20 cellular contexts compared by ENCODE assay signal in the genomic region with DNA sequence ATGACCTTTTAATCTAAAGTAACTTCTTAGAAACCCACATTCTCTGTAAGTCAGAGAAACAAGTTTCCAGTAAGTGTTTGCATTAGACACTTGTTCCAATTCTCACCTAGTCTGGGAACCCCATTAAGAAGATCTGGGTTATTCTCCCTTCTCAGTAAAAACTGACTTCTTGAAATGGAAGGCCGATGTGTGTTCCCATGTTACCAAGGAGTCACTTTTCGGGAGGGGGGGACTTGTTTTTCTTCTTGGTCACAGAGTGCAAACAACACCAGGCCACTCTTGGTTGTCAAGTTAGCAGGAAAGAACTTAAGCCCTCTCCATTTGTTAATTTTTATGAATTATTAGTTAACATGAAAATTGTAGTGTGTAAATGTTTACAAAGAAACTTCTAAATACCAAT.
"Had no signal": no experiment of that assay in that cellular context is flagged by ENCODE, and none has a peak within 500 bp of the region (broad histone marks: within the 10 kb centered on the region; RNA-seq: fewer than 3 reads in every experiment).

No MANE protein-coding gene starts in this region.

- H3K27ac Mint-ChIP-seq: activated CD8-positive, alpha-beta T cell treated with anti-CD3 and anti-CD28 coated beads for 36 hours; activated T-helper 17 cell treated with anti-CD3 and anti-CD28 coated beads, Interleukin-2, amount 50 U/mL, for 72 hours; stimulated activated naive CD8-positive, alpha-beta T cell treated with anti-CD3 and anti-CD28 coated beads, Interleukin-15, Interleukin-2, amounts not matched to agents 100 ng/mL and 50 ng/mL, for 24 hours; T-cell had no signal

- H3K9me3 Mint-ChIP-seq: activated B cell treated with CpG ODN at 0.5 μM for 24 hours; activated CD8-positive, alpha-beta T cell treated with anti-CD3 and anti-CD28 coated beads for 36 hours; activated T-cell treated with anti-CD3 and anti-CD28 coated beads, Interleukin-2, amount 50 U/mL, for 4 hours; activated T-helper 17 cell treated with anti-CD3 and anti-CD28 coated beads, Interleukin-2, amount 50 U/mL, for 72 hours; mesothelial cell of epicardium; naive thymus-derived CD8-positive, alpha-beta T cell; stimulated activated effector memory CD8-positive, alpha-beta T cell treated with anti-CD3 and anti-CD28 coated beads, Interleukin-12 subunit alpha, Interleukin-12 subunit beta, amount 100 ng/mL, for 72 hours; stimulated activated naive CD8-positive, alpha-beta T cell treated with anti-CD3 and anti-CD28 coated beads, Interleukin-15, Interleukin-2, amounts not matched to agents 100 ng/mL and 50 ng/mL, for 24 hours; T-cell had no signal

- H3K36me3 Mint-ChIP-seq: mesothelial cell of epicardium; stimulated activated effector memory CD8-positive, alpha-beta T cell treated with anti-CD3 and anti-CD28 coated beads, Interleukin-12 subunit alpha, Interleukin-12 subunit beta, amount 100 ng/mL, for 72 hours had no signal

- H3K4me3 Mint-ChIP-seq: activated B cell treated with CpG ODN at 0.5 μM for 24 hours; activated CD8-positive, alpha-beta T cell treated with anti-CD3 and anti-CD28 coated beads for 36 hours; activated T-cell treated with anti-CD3 and anti-CD28 coated beads, Interleukin-2, amount 50 U/mL, for 4 hours; activated T-helper 17 cell treated with anti-CD3 and anti-CD28 coated beads, Interleukin-2, amount 50 U/mL, for 72 hours; mesothelial cell of epicardium; naive thymus-derived CD8-positive, alpha-beta T cell; stimulated activated effector memory CD8-positive, alpha-beta T cell treated with anti-CD3 and anti-CD28 coated beads, Interleukin-12 subunit alpha, Interleukin-12 subunit beta, amount 100 ng/mL, for 72 hours; stimulated activated naive CD8-positive, alpha-beta T cell treated with anti-CD3 and anti-CD28 coated beads, Interleukin-15, Interleukin-2, amounts not matched to agents 100 ng/mL and 50 ng/mL, for 24 hours; T-cell had no signal

- H3K36me3 ChIP-seq: colonic mucosa, gastrocnemius medialis, sigmoid colon had no signal

- H3K27me3 ChIP-seq: colonic mucosa, gastrocnemius medialis, sigmoid colon had no signal

- DNase-seq: activated B cell treated with CpG ODN at 0.5 μM for 24 hours; activated CD4-positive, alpha-beta T cell treated with anti-CD3 and anti-CD28 coated beads, Interleukin-2, amount 50 U/mL, for 1 hour; activated CD8-positive, alpha-beta T cell treated with anti-CD3 and anti-CD28 coated beads for 36 hours; activated gamma-delta T cell treated with Interleukin-2 at 50 U/mL for 16 hours; activated naive CD4-positive, alpha-beta T cell treated with anti-CD3 and anti-CD28 coated beads, Interleukin-2, amount 50 U/mL, for 16 hours; activated T-cell treated with anti-CD3 and anti-CD28 coated beads, Interleukin-2, amount 50 U/mL, for 4 hours; colonic mucosa; effector CD8-positive, alpha-beta T cell; gastrocnemius medialis; glutamatergic neuron; naive thymus-derived CD8-positive, alpha-beta T cell; sigmoid colon; small intestine; stimulated activated CD4-positive, alpha-beta T cell treated with anti-CD3 and anti-CD28 coated beads, Interleukin-4, amount 100 ng/mL, for 24 hours; substantia nigra; T-cell had no signal

- H3K27me3 Mint-ChIP-seq: activated B cell treated with CpG ODN at 0.5 μM for 24 hours; activated CD8-positive, alpha-beta T cell treated with anti-CD3 and anti-CD28 coated beads for 36 hours; activated T-helper 17 cell treated with anti-CD3 and anti-CD28 coated beads, Interleukin-2, amount 50 U/mL, for 72 hours; naive thymus-derived CD8-positive, alpha-beta T cell; stimulated activated naive CD8-positive, alpha-beta T cell treated with anti-CD3 and anti-CD28 coated beads, Interleukin-15, Interleukin-2, amounts not matched to agents 100 ng/mL and 50 ng/mL, for 24 hours; T-cell had no signal

- H3K9me3 ChIP-seq: colonic mucosa, gastrocnemius medialis, sigmoid colon had no signal

- ATAC-seq: activated CD8-positive, alpha-beta T cell treated with anti-CD3 and anti-CD28 coated beads for 36 hours; activated T-cell treated with anti-CD3 and anti-CD28 coated beads, Interleukin-2, amount 50 U/mL, for 4 hours; activated T-helper 17 cell treated with anti-CD3 and anti-CD28 coated beads, Interleukin-2, amount 50 U/mL, for 72 hours; gastrocnemius medialis; naive thymus-derived CD8-positive, alpha-beta T cell; stimulated activated effector memory CD8-positive, alpha-beta T cell treated with anti-CD3 and anti-CD28 coated beads, Interleukin-12 subunit alpha, Interleukin-12 subunit beta, amount 100 ng/mL, for 72 hours; T-cell had no signal

- H3K27ac ChIP-seq: colonic mucosa, gastrocnemius medialis had no signal

- H3K4me3 ChIP-seq: colonic mucosa, gastrocnemius medialis, sigmoid colon had no signal

- H3K4me1 ChIP-seq: colonic mucosa, gastrocnemius medialis had no signal
